Comparison of ENCODE assay signal across 1 cellular context in the genomic region with DNA sequence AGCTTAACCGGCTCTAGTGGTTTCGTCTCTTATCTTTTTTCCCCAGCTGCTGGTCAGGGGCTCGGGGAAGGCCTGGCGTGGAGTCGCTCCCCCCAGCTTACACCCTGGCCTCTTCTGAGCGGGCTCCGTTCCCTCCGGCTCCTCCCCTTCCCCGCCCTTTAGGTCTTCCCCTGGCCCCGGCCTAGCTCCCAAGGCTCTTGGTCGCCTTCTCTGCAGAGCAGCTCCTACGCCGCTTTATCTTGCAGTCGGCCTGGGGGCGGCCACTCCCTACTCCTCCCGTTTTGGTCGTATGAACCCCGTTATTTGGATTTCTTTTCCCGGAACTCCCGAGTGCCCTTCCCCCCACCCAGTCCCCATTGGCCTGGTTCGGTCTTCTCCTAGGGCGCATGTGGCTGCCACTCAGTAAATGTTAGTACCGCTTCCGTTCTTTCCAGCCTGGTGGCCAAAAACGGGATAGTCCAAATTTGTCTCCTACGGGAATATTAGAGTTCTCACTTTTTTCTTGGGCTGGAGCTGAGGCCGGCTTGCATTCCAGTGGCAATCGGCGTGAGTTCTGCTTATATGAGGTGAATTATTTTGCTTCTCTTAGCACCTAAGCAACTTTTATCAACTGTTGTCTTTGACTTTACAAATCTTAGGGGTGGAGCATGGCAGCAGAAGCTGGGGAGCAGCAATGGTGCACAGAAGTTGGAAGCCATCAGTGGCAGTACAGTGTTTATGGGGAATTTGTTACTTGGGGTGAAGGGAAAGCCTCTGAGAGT.
TF ChIP-seq lines count a peak whose summit lies in the region.

No MANE protein-coding gene starts in this region.

TF ChIP-seq in HepG2, 621 proteins besides CTCF, POLR2A, EP300 and RAD21 (continued from another document and continues in another):
- TF ChIP-seq, protein P1, sequence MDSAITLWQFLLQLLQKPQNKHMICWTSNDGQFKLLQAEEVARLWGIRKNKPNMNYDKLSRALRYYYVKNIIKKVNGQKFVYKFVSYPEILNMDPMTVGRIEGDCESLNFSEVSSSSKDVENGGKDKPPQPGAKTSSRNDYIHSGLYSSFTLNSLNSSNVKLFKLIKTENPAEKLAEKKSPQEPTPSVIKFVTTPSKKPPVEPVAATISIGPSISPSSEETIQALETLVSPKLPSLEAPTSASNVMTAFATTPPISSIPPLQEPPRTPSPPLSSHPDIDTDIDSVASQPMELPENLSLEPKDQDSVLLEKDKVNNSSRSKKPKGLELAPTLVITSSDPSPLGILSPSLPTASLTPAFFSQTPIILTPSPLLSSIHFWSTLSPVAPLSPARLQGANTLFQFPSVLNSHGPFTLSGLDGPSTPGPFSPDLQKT (CRISPR knock-in tag; IDR thresholded peaks at IDR 0.05; ENCODE audit: borderline replicate concordance) = peak; percentile 15; the same call in 1 of the 2 replicates
- TF ChIP-seq CSRNP1 (CRISPR knock-in tag; IDR thresholded peaks at IDR 0.05) (0 out of 2 replicates have a peak, but pooled peaks have one; percentile 66), ZNF180 (CRISPR knock-in tag; IDR thresholded peaks at IDR 0.05; ENCODE audit: borderline replicate concordance, low read depth) (no peak), ELF1 (CRISPR knock-in tag; IDR thresholded peaks at IDR 0.05) (peak; percentile 38; the same call in 1 of the 2 replicates), ZNF564 (CRISPR knock-in tag; IDR thresholded peaks at IDR 0.05) (0 out of 2 replicates have a peak, but pooled peaks have one; percentile 17), KLF12 (CRISPR knock-in tag; IDR thresholded peaks at IDR 0.05; ENCODE audit: borderline replicate concordance) (no peak), ZNF580 (CRISPR knock-in tag; IDR thresholded peaks at IDR 0.05; ENCODE audit: borderline replicate concordance, low read depth) (no peak), IRF1 (CRISPR knock-in tag; IDR thresholded peaks at IDR 0.05; ENCODE audit: low read depth) (no peak), ZNF362 (CRISPR knock-in tag; IDR thresholded peaks at IDR 0.05; ENCODE audit: borderline replicate concordance) (no peak), ZNF720 (CRISPR knock-in tag; IDR thresholded peaks at IDR 0.05) (no peak), ZSCAN30 (CRISPR knock-in tag; IDR thresholded peaks at IDR 0.05) (no peak), FOXO4 (CRISPR knock-in tag; conservative IDR thresholded peaks at IDR 0.05) (peak; percentile 90; the same call in 1 of the 2 replicates), ZFP1 (CRISPR knock-in tag; IDR thresholded peaks at IDR 0.05) (no peak), NFKBIZ (CRISPR knock-in tag; IDR thresholded peaks at IDR 0.05) (0 out of 2 replicates have a peak, but pooled peaks have one; percentile 41), SNAPC2 (CRISPR knock-in tag; IDR thresholded peaks at IDR 0.05) (no peak; the same call in 1 of the 2 replicates), ZKSCAN1 (IDR thresholded peaks at IDR 0.05; ENCODE audit: low read length) (no peak)
- TF ChIP-seq, protein P2, sequence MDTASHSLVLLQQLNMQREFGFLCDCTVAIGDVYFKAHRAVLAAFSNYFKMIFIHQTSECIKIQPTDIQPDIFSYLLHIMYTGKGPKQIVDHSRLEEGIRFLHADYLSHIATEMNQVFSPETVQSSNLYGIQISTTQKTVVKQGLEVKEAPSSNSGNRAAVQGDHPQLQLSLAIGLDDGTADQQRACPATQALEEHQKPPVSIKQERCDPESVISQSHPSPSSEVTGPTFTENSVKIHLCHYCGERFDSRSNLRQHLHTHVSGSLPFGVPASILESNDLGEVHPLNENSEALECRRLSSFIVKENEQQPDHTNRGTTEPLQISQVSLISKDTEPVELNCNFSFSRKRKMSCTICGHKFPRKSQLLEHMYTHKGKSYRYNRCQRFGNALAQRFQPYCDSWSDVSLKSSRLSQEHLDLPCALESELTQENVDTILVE (CRISPR knock-in tag; IDR thresholded peaks at IDR 0.05) = no peak; the same call in 1 of the 2 replicates
- TF ChIP-seq, protein P3, sequence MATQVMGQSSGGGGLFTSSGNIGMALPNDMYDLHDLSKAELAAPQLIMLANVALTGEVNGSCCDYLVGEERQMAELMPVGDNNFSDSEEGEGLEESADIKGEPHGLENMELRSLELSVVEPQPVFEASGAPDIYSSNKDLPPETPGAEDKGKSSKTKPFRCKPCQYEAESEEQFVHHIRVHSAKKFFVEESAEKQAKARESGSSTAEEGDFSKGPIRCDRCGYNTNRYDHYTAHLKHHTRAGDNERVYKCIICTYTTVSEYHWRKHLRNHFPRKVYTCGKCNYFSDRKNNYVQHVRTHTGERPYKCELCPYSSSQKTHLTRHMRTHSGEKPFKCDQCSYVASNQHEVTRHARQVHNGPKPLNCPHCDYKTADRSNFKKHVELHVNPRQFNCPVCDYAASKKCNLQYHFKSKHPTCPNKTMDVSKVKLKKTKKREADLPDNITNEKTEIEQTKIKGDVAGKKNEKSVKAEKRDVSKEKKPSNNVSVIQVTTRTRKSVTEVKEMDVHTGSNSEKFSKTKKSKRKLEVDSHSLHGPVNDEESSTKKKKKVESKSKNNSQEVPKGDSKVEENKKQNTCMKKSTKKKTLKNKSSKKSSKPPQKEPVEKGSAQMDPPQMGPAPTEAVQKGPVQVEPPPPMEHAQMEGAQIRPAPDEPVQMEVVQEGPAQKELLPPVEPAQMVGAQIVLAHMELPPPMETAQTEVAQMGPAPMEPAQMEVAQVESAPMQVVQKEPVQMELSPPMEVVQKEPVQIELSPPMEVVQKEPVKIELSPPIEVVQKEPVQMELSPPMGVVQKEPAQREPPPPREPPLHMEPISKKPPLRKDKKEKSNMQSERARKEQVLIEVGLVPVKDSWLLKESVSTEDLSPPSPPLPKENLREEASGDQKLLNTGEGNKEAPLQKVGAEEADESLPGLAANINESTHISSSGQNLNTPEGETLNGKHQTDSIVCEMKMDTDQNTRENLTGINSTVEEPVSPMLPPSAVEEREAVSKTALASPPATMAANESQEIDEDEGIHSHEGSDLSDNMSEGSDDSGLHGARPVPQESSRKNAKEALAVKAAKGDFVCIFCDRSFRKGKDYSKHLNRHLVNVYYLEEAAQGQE (IDR thresholded peaks at IDR 0.05; ENCODE audit: borderline replicate concordance in 1 of 2, low read depth in 1 of 2, low read length in 2 of 2) = no peak
- TF ChIP-seq, protein P4, sequence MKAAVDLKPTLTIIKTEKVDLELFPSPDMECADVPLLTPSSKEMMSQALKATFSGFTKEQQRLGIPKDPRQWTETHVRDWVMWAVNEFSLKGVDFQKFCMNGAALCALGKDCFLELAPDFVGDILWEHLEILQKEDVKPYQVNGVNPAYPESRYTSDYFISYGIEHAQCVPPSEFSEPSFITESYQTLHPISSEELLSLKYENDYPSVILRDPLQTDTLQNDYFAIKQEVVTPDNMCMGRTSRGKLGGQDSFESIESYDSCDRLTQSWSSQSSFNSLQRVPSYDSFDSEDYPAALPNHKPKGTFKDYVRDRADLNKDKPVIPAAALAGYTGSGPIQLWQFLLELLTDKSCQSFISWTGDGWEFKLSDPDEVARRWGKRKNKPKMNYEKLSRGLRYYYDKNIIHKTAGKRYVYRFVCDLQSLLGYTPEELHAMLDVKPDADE (CRISPR knock-in tag; IDR thresholded peaks at IDR 0.05) = no peak
- TF ChIP-seq, protein P5, sequence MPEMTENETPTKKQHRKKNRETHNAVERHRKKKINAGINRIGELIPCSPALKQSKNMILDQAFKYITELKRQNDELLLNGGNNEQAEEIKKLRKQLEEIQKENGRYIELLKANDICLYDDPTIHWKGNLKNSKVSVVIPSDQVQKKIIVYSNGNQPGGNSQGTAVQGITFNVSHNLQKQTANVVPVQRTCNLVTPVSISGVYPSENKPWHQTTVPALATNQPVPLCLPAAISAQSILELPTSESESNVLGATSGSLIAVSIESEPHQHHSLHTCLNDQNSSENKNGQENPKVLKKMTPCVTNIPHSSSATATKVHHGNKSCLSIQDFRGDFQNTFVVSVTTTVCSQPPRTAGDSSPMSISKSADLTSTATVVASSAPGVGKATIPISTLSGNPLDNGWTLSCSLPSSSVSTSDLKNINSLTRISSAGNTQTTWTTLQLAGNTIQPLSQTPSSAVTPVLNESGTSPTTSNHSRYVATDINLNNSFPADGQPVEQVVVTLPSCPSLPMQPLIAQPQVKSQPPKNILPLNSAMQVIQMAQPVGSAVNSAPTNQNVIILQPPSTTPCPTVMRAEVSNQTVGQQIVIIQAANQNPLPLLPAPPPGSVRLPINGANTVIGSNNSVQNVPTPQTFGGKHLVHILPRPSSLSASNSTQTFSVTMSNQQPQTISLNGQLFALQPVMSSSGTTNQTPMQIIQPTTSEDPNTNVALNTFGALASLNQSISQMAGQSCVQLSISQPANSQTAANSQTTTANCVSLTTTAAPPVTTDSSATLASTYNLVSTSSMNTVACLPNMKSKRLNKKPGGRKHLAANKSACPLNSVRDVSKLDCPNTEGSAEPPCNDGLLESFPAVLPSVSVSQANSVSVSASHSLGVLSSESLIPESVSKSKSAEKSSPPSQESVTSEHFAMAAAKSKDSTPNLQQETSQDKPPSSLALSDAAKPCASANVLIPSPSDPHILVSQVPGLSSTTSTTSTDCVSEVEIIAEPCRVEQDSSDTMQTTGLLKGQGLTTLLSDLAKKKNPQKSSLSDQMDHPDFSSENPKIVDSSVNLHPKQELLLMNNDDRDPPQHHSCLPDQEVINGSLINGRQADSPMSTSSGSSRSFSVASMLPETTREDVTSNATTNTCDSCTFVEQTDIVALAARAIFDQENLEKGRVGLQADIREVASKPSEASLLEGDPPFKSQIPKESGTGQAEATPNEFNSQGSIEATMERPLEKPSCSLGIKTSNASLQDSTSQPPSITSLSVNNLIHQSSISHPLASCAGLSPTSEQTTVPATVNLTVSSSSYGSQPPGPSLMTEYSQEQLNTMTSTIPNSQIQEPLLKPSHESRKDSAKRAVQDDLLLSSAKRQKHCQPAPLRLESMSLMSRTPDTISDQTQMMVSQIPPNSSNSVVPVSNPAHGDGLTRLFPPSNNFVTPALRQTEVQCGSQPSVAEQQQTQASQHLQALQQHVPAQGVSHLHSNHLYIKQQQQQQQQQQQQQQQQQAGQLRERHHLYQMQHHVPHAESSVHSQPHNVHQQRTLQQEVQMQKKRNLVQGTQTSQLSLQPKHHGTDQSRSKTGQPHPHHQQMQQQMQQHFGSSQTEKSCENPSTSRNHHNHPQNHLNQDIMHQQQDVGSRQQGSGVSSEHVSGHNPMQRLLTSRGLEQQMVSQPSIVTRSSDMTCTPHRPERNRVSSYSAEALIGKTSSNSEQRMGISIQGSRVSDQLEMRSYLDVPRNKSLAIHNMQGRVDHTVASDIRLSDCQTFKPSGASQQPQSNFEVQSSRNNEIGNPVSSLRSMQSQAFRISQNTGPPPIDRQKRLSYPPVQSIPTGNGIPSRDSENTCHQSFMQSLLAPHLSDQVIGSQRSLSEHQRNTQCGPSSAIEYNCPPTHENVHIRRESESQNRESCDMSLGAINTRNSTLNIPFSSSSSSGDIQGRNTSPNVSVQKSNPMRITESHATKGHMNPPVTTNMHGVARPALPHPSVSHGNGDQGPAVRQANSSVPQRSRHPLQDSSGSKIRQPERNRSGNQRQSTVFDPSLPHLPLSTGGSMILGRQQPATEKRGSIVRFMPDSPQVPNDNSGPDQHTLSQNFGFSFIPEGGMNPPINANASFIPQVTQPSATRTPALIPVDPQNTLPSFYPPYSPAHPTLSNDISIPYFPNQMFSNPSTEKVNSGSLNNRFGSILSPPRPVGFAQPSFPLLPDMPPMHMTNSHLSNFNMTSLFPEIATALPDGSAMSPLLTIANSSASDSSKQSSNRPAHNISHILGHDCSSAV (CRISPR knock-in tag; IDR thresholded peaks at IDR 0.05; ENCODE audit: borderline replicate concordance) = no peak
- TF ChIP-seq, protein P6, sequence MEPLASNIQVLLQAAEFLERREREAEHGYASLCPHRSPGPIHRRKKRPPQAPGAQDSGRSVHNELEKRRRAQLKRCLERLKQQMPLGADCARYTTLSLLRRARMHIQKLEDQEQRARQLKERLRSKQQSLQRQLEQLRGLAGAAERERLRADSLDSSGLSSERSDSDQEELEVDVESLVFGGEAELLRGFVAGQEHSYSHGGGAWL (CRISPR knock-in tag; IDR thresholded peaks at IDR 0.05) = no peak
